ENCODE assay signal across 8 cellular contexts in genomic region chr10:121974019-121974534, GRCh38. TPM values are rescaled to one million over a fixed set of nuclear protein-coding genes. Genes with fewer than 3 reads are reported as not detected.
A peak's percentile ranks its signal among the peaks of the same experiment; 100 is the strongest.
DNase-seq lines count a peak whose midpoint lies in the region; ATAC-seq and TF ChIP-seq lines count a peak whose summit lies in the region.

No MANE protein-coding gene starts in this region.

- TF ChIP-seq CTCF in HL-60 (IDR thresholded peaks at IDR 0.05; ENCODE audit: insufficient read depth, low read length): no peak
- TF ChIP-seq CTCF in mammary epithelial cell (conservative IDR thresholded peaks at IDR 0.05 in 1 of 2, IDR thresholded peaks at IDR 0.05 in 1 of 2; ENCODE audit: extremely low read depth in 1 of 2, insufficient read depth in 1 of 2, low read depth in 1 of 2, low read length in 2 of 2): no peak

- peak overlapping the region; percentile 7 for H3K27ac Mint-ChIP-seq in T-helper 2 cell treated with Interferon-gamma antibody and Interleukin-4, amounts not matched to agents 5 μg/mL and 100 μg/mL, for 36 hours

- H3K9me3 ChIP-seq in mammary epithelial cell (replicated peaks; ENCODE audit: insufficient read depth, low read length): no peaks in the 10 kb centered on the region
- no peaks in the 10 kb centered on the region for H3K9me3 ChIP-seq in muscle layer of duodenum (ENCODE audit: control insufficient read depth in 1 of 2, low read length in 2 of 2)

- H3K4me3 Mint-ChIP-seq in T-helper 2 cell treated with Interferon-gamma antibody and Interleukin-4, amounts not matched to agents 5 μg/mL and 100 μg/mL, for 36 hours: peak overlapping the region; percentile 83

- H3K4me1 Mint-ChIP-seq in T-helper 2 cell treated with Interferon-gamma antibody and Interleukin-4, amounts not matched to agents 5 μg/mL and 100 μg/mL, for 36 hours (ENCODE audit: low read depth): peaks cover 12% of the 10 kb centered on the region

- H2AFZ ChIP-seq in mammary epithelial cell (ENCODE audit: low read depth, low read length): peak overlapping the region; percentile 97

- BruUV-seq in mammary epithelial cell (replicated peaks; lab: Mats Ljungman, UMichigan): no TSS peak

- H4K20me1 ChIP-seq in mammary epithelial cell (ENCODE audit: insufficient read depth, low read length): no peaks in the 10 kb centered on the region

- peaks cover 22% of the 10 kb centered on the region for H3K36me3 Mint-ChIP-seq in T-helper 2 cell treated with Interferon-gamma antibody and Interleukin-4, amounts not matched to agents 5 μg/mL and 100 μg/mL, for 36 hours (ENCODE audit: low read depth)

- WGBS in mammary epithelial cell (ENCODE audit: low coverage, missing lambda C conversion rate): 6% methylated on average over 21 of the region's 21 CpGs

- dilution Hi-C loops in mammary epithelial cell (cut with HindIII; ENCODE audit: low sequenced_read_pairs): no loop called here

- H3K4me2 ChIP-seq in mammary epithelial cell (ENCODE audit: insufficient read depth, low read depth, low read length): peak overlapping the region; percentile 97

- H3K4me3 ChIP-seq in HL-60 (replicated peaks; ENCODE audit: insufficient read depth, low read length) (peak overlapping the region; percentile 83), mammary epithelial cell (replicated peaks in 1 of 3; ENCODE audit: insufficient read depth in 1 of 3, low read depth in 2 of 3, low read length in 3 of 3) (peak overlapping the region; percentile 61 to 72 (median 62)), muscle layer of duodenum (ENCODE audit: low read depth in 1 of 2, low read length in 2 of 2) (peak overlapping the region; percentile 78 to 86)

- H3K36me3 ChIP-seq in mammary epithelial cell (ENCODE audit: insufficient read depth, low read length) (peaks cover 9% of the 10 kb centered on the region), muscle layer of duodenum (ENCODE audit: control insufficient read depth in 1 of 2, insufficient read depth in 2 of 2, low read length in 2 of 2) (peaks cover 4 to 10% of the 10 kb centered on the region in 2 donors)

- intact Hi-C loops in mammary epithelial cell (cut with micrococcal nuclease): loop anchor here (1.0 to 2.0 kb wide), 3 partner anchors 46 to 139 kb away; partner anchors contain the start of gene ATE1

- H3K9ac ChIP-seq in mammary epithelial cell (ENCODE audit: insufficient read depth, low read length): peak overlapping the region; percentile 47

- in situ Hi-C loops in mammary epithelial cell (cut with MboI; ENCODE audit: low sequenced_read_pairs in 2 of 2): no loop called here

- no peak for ATAC-seq in HG03378 (IDR thresholded peaks at IDR 0.05; ENCODE audit: unreplicated experiment)

- H3K9me3 Mint-ChIP-seq in T-helper 2 cell treated with Interferon-gamma antibody and Interleukin-4, amounts not matched to agents 5 μg/mL and 100 μg/mL, for 36 hours: peaks cover 14% of the 10 kb centered on the region

- no peaks in the 10 kb centered on the region for H3K27me3 ChIP-seq in HL-60 (ENCODE audit: insufficient read depth, poor library complexity, severe bottlenecking)
- no peaks in the 10 kb centered on the region for H3K27me3 ChIP-seq in mammary epithelial cell (ENCODE audit: insufficient read depth, low read length)
- H3K27me3 ChIP-seq in muscle layer of duodenum (ENCODE audit: low read depth, low read length): no peaks in the 10 kb centered on the region

- no peaks in the 10 kb centered on the region for H3K27me3 Mint-ChIP-seq in T-helper 2 cell treated with Interferon-gamma antibody and Interleukin-4, amounts not matched to agents 5 μg/mL and 100 μg/mL, for 36 hours (ENCODE audit: low read depth)

- peak overlapping the region; percentile 78 for H3K27ac ChIP-seq in HL-60 (replicated peaks)
- H3K27ac ChIP-seq in mammary epithelial cell (ENCODE audit: insufficient read depth, low read depth, low read length): peak overlapping the region; percentile 65
- H3K27ac ChIP-seq in muscle layer of duodenum (ENCODE audit: low read length): peak overlapping the region; percentile 72

- peaks cover 24% of the 10 kb centered on the region for H3K79me2 ChIP-seq in mammary epithelial cell (ENCODE audit: insufficient read depth, low read length)

- H3K4me1 ChIP-seq in mammary epithelial cell (ENCODE audit: insufficient read depth, low read length): peaks cover 10% of the 10 kb centered on the region
- H3K4me1 ChIP-seq in muscle layer of duodenum (ENCODE audit: control insufficient read depth in 1 of 2, insufficient read depth in 2 of 2, low read length in 2 of 2): peaks cover 0 to 26% of the 10 kb centered on the region in 2 donors

- DNase-seq in T-helper 2 cell treated with Interferon-gamma antibody and Interleukin-4, amounts not matched to agents 5 μg/mL and 100 μg/mL, for 36 hours (ENCODE audit: low spot score): no peak
- no peak for DNase-seq in T-helper 2 cell
- DNase-seq in HL-60 (ENCODE audit: low read depth in 1 of 2, low spot score in 1 of 2): peak in 1 of 2 experiments; percentile 2
- no peak for DNase-seq in mammary epithelial cell
- no peak for DNase-seq in NCI-H128 (lab: John Stamatoyannopoulos, UW; ENCODE audit: unreplicated experiment)
- no peak for DNase-seq in HuH-7.5 (ENCODE audit: low spot score)

- CTCF ChIA-PET in mammary epithelial cell (lab: Charles Lee; ENCODE audit: low non-redundant PET): no interaction called here

RNA-seq across cellular contexts. Expression of gene NSMCE4A, which starts 0.9 kb away (rescaled TPM):
- total RNA-seq in mammary epithelial cell: 10 to 100 TPM; 14.5 to 28.6 TPM
- 22.5 TPM for polyA plus RNA-seq in mammary epithelial cell
- polyA minus RNA-seq in mammary epithelial cell: 28.6 TPM

RNA-seq across cellular contexts. Expression of gene TACC2, which starts 14.9 kb away (rescaled TPM):
- 10 to 100 TPM; 12.7 to 41.7 TPM for total RNA-seq in mammary epithelial cell
- polyA plus RNA-seq in mammary epithelial cell: 17.6 TPM
- 15.5 TPM for polyA minus RNA-seq in mammary epithelial cell

RNA-seq across cellular contexts. Expression of gene ATE1, which starts 46.2 kb away (rescaled TPM):
- total RNA-seq in mammary epithelial cell: 10 to 100 TPM; 22.0 to 23.9 TPM
- polyA plus RNA-seq in mammary epithelial cell: 7.5 TPM
- polyA minus RNA-seq in mammary epithelial cell: 24.3 TPM
